In the genomic region with DNA sequence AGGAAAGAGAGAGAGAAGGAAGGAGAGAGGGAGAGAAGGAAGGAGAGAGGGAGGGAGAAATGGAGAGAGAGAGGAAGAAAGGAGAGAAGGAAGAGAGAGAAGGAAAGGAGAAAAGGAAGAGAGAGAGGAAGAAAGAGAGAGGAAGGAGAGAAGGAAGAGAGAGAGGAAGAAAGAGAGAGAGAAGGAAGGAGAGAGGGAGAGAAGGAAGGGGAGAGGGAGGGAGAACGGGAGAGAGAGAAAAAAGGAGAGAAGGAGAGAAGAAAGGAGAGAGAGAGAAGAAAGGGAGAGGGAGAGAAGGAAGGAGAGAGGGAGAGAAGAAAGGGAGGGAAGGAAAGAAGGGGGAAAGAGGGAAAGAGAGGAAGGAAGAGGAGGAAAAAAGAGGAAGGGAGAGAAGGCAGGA, we compare ENCODE assay signal across 26 cellular contexts.
"Had no signal": no experiment of that assay in that cellular context is flagged by ENCODE, and none has a peak within 500 bp of the region (broad histone marks: within the 10 kb centered on the region; RNA-seq: fewer than 3 reads in every experiment).

No MANE protein-coding gene starts in this region.

- H3K79me2 ChIP-seq: hepatocyte had no signal

- H3K9me3 Mint-ChIP-seq: endodermal cell had no signal

- H3K4me2 ChIP-seq: hepatocyte had no signal

- H3K27me3 ChIP-seq: colonic mucosa, esophagus squamous epithelium, foreskin keratinocyte, gastrocnemius medialis, heart left ventricle had no signal

- H3K27ac ChIP-seq: colonic mucosa, coronary artery, dorsolateral prefrontal cortex, epithelial cell of prostate, esophagus muscularis mucosa, esophagus squamous epithelium, foreskin keratinocyte, gastrocnemius medialis, gastroesophageal sphincter, heart left ventricle, heart right ventricle, hepatocyte had no signal

- H3K9me3 ChIP-seq: colonic mucosa, esophagus muscularis mucosa, gastrocnemius medialis, gastroesophageal sphincter had no signal

- H3K4me3 Mint-ChIP-seq: dendritic cell treated with granulocyte-macrophage colony-stimulating factor and Interleukin-4, amounts not matched to agents 40 ng/mL and 50 ng/mL, for 4 days; effector memory CD8-positive, alpha-beta T cell; endodermal cell had no signal

- ATAC-seq: effector memory CD8-positive, alpha-beta T cell; esophagus mucosa; foreskin keratinocyte; gastrocnemius medialis; gastroesophageal sphincter; heart left ventricle; heart right ventricle had no signal

- H3K36me3 ChIP-seq: colonic mucosa, esophagus muscularis mucosa, esophagus squamous epithelium, gastrocnemius medialis, gastroesophageal sphincter, heart left ventricle, heart right ventricle had no signal

- DNase-seq: colonic mucosa; cortex of kidney; dermis blood vessel endothelial cell; dorsolateral prefrontal cortex; effector CD4-positive, alpha-beta T cell; effector CD8-positive, alpha-beta T cell; effector memory CD4-positive, alpha-beta T cell; effector memory CD8-positive, alpha-beta T cell; endodermal cell; erythroblast; esophagus squamous epithelium; foreskin fibroblast; foreskin keratinocyte; foreskin melanocyte; gastrocnemius medialis; glutamatergic neuron; head of caudate nucleus; heart left ventricle; heart right ventricle had no signal

- H3K27me3 Mint-ChIP-seq: dendritic cell treated with granulocyte-macrophage colony-stimulating factor and Interleukin-4, amounts not matched to agents 40 ng/mL and 50 ng/mL, for 4 days had no signal

- H3K4me3 ChIP-seq: colonic mucosa, coronary artery, dorsolateral prefrontal cortex, esophagus muscularis mucosa, esophagus squamous epithelium, gastrocnemius medialis, gastroesophageal sphincter, heart left ventricle, heart right ventricle, hepatocyte had no signal

- H3K27ac Mint-ChIP-seq: dendritic cell treated with granulocyte-macrophage colony-stimulating factor and Interleukin-4, amounts not matched to agents 40 ng/mL and 50 ng/mL, for 4 days; effector memory CD8-positive, alpha-beta T cell; endodermal cell had no signal

- H3K4me1 ChIP-seq: colonic mucosa, esophagus muscularis mucosa, esophagus squamous epithelium, foreskin keratinocyte, gastrocnemius medialis, gastroesophageal sphincter, heart left ventricle, heart right ventricle had no signal
